Comparison of ENCODE assay signal across 19 cellular contexts in genomic region chr7:121322460-121322859, GRCh38. TPM values are rescaled to one million over a fixed set of nuclear protein-coding genes. Genes with fewer than 3 reads are reported as not detected.
DNase-seq lines count a peak whose midpoint lies in the region; ATAC-seq, FAIRE-seq and TF ChIP-seq lines count a peak whose summit lies in the region.
"Had no signal": no experiment of that assay in that cellular context is flagged by ENCODE, and none has a peak within 500 bp of the region (broad histone marks: within the 10 kb centered on the region; RNA-seq: fewer than 3 reads in every experiment).

No MANE protein-coding gene starts in this region.

- H3K4me3 ChIP-seq in K562 (no peak overlapping the region), BE2C (ENCODE audit: low read depth, low read length) (no peak overlapping the region)
- H3K4me3 ChIP-seq: MG63 had no signal

- H3K4me1 ChIP-seq in K562 (replicated peaks in 1 of 2; ENCODE audit: control insufficient read depth in 2 of 2, insufficient read depth in 2 of 2, low read length in 2 of 2) (no peaks in the 10 kb centered on the region), BE2C (no peaks in the 10 kb centered on the region)

- H3K4me2 ChIP-seq in K562 (ENCODE audit: insufficient read depth, low read length): no peak overlapping the region

- DNase-seq in NCI-H1105 treated with DMSO at 0.1 percent for 48 hours (lab: John Stamatoyannopoulos, UW) (peak; percentile 28), NCI-H1105 (lab: John Stamatoyannopoulos, UW) (no peak), NCI-H1417 treated with DMSO at 0.1 percent for 48 hours (lab: John Stamatoyannopoulos, UW) (peak; percentile 63), NCI-H69 (lab: John Stamatoyannopoulos, UW) (peak; percentile 96), K562 (ENCODE audit: extremely low read depth in 1 of 4, low spot score in 3 of 4) (no peak), OCI-M1 (lab: John Stamatoyannopoulos, UW) (no peak), substantia nigra (lab: John Stamatoyannopoulos, UW) (no peak), BE2C (no peak)
- DNase-seq: 8988T; CD4-positive, alpha-beta memory T cell; GDM1; MG63; NCI-H1694; NCI-H345; NCI-H524 had no signal

- H3K27ac ChIP-seq in K562 (ENCODE audit: extremely low read depth, low read depth, low read length) (no peak overlapping the region), substantia nigra (ENCODE audit: low read depth, low read length, poor library complexity, severe bottlenecking) (no peak overlapping the region)

- in situ Hi-C loops in K562 (cut with MboI): no loop called here

- no peak for TF ChIP-seq EP300 in K562 (IDR thresholded peaks at IDR 0.05; ENCODE audit: low read length)

- ATAC-seq in K562: no peak
- ATAC-seq: SK-N-SH treated with all-trans-retinoic acid at 6 μM for 48 hours had no signal

- 0% methylated on average over 3 of the region's 3 CpGs for WGBS in K562 (ENCODE audit: insufficient coverage, low coverage, missing lambda C conversion rate)

- no peak overlapping the region for H2AFZ ChIP-seq in K562 (ENCODE audit: low read depth, low read length)

- CTCF ChIA-PET in K562 (lab: Yijun Ruan, JAX; ENCODE audit: low intra/inter-chr PET ratio): no interaction called here

- TF ChIP-seq RAD21 in K562 (CRISPR knock-in tag; conservative IDR thresholded peaks at IDR 0.05 in 1 of 2, IDR thresholded peaks at IDR 0.05 in 1 of 2): no peak

- no peaks in the 10 kb centered on the region for H3K79me2 ChIP-seq in K562 (ENCODE audit: control insufficient read depth, insufficient read depth, low read length)

- no peaks in the 10 kb centered on the region; the same call in 1 of the 2 replicates for H4K20me1 ChIP-seq in K562 (replicated peaks; ENCODE audit: control insufficient read depth, insufficient read depth, low read length)

- H3K9ac ChIP-seq in K562 (ENCODE audit: insufficient read depth in 1 of 2, low read depth in 2 of 2, low read length in 2 of 2): no peak overlapping the region

- H3K9me3 ChIP-seq in K562 (replicated peaks; ENCODE audit: control insufficient read depth, insufficient read depth, low read depth, low read length): no peaks in the 10 kb centered on the region
- no peaks in the 10 kb centered on the region for H3K9me3 ChIP-seq in BE2C
- H3K9me3 ChIP-seq: MG63 had no signal

- TF ChIP-seq CTCF in K562 (IDR thresholded peaks at IDR 0.05 in 2 of 3, conservative IDR thresholded peaks at IDR 0.05 in 1 of 3; ENCODE audit: insufficient read depth in 2 of 3, low read depth in 1 of 3, low read length in 3 of 3) (no peak), BE2C (IDR thresholded peaks at IDR 0.05; ENCODE audit: low read depth, low read length) (no peak)

- H3K27me3 ChIP-seq in K562 (ENCODE audit: control insufficient read depth in 2 of 2, insufficient read depth in 2 of 2, low read length in 2 of 2): peaks cover 7 to 8% of the 10 kb centered on the region in 2 experiments; a peak in 3 of 5 replicates
- H3K27me3 ChIP-seq in BE2C: peaks cover 13% of the 10 kb centered on the region
- H3K27me3 ChIP-seq: MG63 had no signal

- H3K36me3 ChIP-seq in K562 (ENCODE audit: control insufficient read depth, insufficient read depth, low read length): no peaks in the 10 kb centered on the region
- H3K36me3 ChIP-seq in BE2C: no peaks in the 10 kb centered on the region
- H3K36me3 ChIP-seq: MG63 had no signal

- no peaks in the 10 kb centered on the region for H3K9me1 ChIP-seq in K562 (ENCODE audit: control insufficient read depth, insufficient read depth, low read length)

- TF ChIP-seq POLR2A in K562 (conservative IDR thresholded peaks at IDR 0.05): no peak

- FAIRE-seq in K562 (lab: Jason Lieb, UNC): no peak
- FAIRE-seq: GM18507, H1 had no signal

- intact Hi-C loops in K562 (cut with micrococcal nuclease): no loop called here

- POLR2A ChIA-PET in K562 (lab: Yijun Ruan, JAX): no interaction called here

- no TSS peak for BruUV-seq in K562 (replicated peaks; lab: Mats Ljungman, UMichigan)

TF ChIP-seq in K562, 482 proteins besides CTCF, POLR2A, EP300 and RAD21:
- TF ChIP-seq EWSR1 (IDR thresholded peaks at IDR 0.05; ENCODE audit: borderline replicate concordance, low read depth, partially characterized antibody): no peak
- TF ChIP-seq C11orf30 (IDR thresholded peaks at IDR 0.05; ENCODE audit: low read depth): peak; percentile 47; the same call in 1 of the 2 replicates
- TF ChIP-seq ZNF316 (IDR thresholded peaks at IDR 0.05): peak; percentile 82
TF ChIP-seq in K562: peak in this region for 2.

RNA-seq across cellular contexts. Expression of gene WNT16, which starts 6.3 kb away (rescaled TPM):
- total RNA-seq in K562 (2011; cell fraction: chromatin; rRNA removed; ENCODE audit: low replicate concordance): not detected in 2 replicates
- total RNA-seq in K562 (2011; cell fraction: nucleolus; rRNA removed): not detected in 2 replicates
- total RNA-seq in K562 (2011; cell fraction: nucleoplasm; rRNA removed): not detected in 2 replicates
- not detected in 2 replicates for total RNA-seq in K562 (2014; rRNA removed)
- not detected in 2 replicates for total RNA-seq in K562 (2014; rRNA removed; fragmentation: Illumina TruSeq; extraction: Trizol)
- total RNA-seq in K562 (2015; rRNA removed; fragmentation: Illumina TruSeq; extraction: Trizol): not detected in 2 replicates
- not detected in 2 replicates for total RNA-seq in K562 (2021)
- not detected in 2 replicates for polyA plus RNA-seq in K562 (2011; rRNA removed)
- not detected in 2 replicates for polyA plus RNA-seq in K562 (2011; cell fraction: cytosol; rRNA removed)
- not detected in 2 replicates for polyA plus RNA-seq in K562 (2011; cell fraction: nucleus; rRNA removed)
- polyA plus RNA-seq in K562 (2012): 0.05 and 0.15 TPM in 2 replicates
- polyA plus RNA-seq in K562 (2014; fragmentation: Illumina TruSeq; extraction: Trizol): not detected in 2 replicates
- polyA plus RNA-seq in K562 (2014; fragmentation: Nextera tagmentation; extraction: Ambion mirVana): under 1 TPM; 0.06 to 0.07 TPM
- not detected in 2 replicates for polyA plus RNA-seq in K562 (2014; rRNA removed)
- not detected in 2 replicates for polyA minus RNA-seq in K562 (2011; rRNA and poly(A)+ RNA removed)
- polyA minus RNA-seq in K562 (2011; cell fraction: cytosol; rRNA and poly(A)+ RNA removed): not detected in 2 replicates
- polyA minus RNA-seq in K562 (2011; cell fraction: nucleus; rRNA and poly(A)+ RNA removed): not detected in 2 replicates
- polyA plus RNA-seq in BE2C (2012; ENCODE audit: insufficient read depth, insufficient read length, low read depth): not detected
- total RNA-seq: CD4-positive, alpha-beta memory T cell; T-helper 2 cell treated with Interferon-gamma antibody and Interleukin-4, amounts not matched to agents 100 ng/mL and 5 ng/mL, for 36 hours had no signal
- polyA plus RNA-seq: CD4-positive, alpha-beta memory T cell had no signal

Comparison
In these comparisons a context has a peak if more than half of its experiments do, and no peak if none do; other contexts are left out.
1. DNase-seq: peak in NCI-H1105 treated with DMSO at 0.1 percent for 48 hours (single experiment), NCI-H1417 treated with DMSO at 0.1 percent for 48 hours (single experiment) and NCI-H69 (single experiment); none in NCI-H1105 (single experiment), K562 (0 of 4), OCI-M1 (single experiment), substantia nigra (0 of 49) and BE2C (single experiment).